22 cellular contexts compared by ENCODE assay signal in genomic region chr10:13139150-13139549, GRCh38.
"Had no signal": no experiment of that assay in that cellular context is flagged by ENCODE, and none has a peak within 500 bp of the region (broad histone marks: within the 10 kb centered on the region; RNA-seq: fewer than 3 reads in every experiment).

No MANE protein-coding gene starts in this region.

- H3K27ac Mint-ChIP-seq: activated B cell treated with CpG ODN at 0.5 μM for 24 hours; activated CD8-positive, alpha-beta T cell treated with anti-CD3 and anti-CD28 coated beads for 36 hours; activated naive CD8-positive, alpha-beta T cell treated with anti-CD3 and anti-CD28 coated beads for 36 hours; activated T-helper 17 cell treated with anti-CD3 and anti-CD28 coated beads, Interleukin-2, amount 50 U/mL, for 72 hours; dendritic cell treated with granulocyte-macrophage colony-stimulating factor and Interleukin-4, amounts not matched to agents 40 ng/mL and 50 ng/mL, for 4 days; natural killer cell treated with Interleukin-12 subunit alpha and Interleukin-12 subunit beta and Interleukin-15 and Interleukin-18, amount 100 ng/mL, for 72 hours; stimulated activated naive CD8-positive, alpha-beta T cell treated with anti-CD3 and anti-CD28 coated beads, Interleukin-15, amount 100 ng/mL, for 72 hours; type B pancreatic cell had no signal

- H3K27ac ChIP-seq: esophagus muscularis mucosa, gastroesophageal sphincter, heart right ventricle, parathyroid adenoma had no signal

- H3K4me1 Mint-ChIP-seq: activated B cell treated with CpG ODN at 0.5 μM for 24 hours; activated naive CD8-positive, alpha-beta T cell treated with anti-CD3 and anti-CD28 coated beads for 36 hours; activated T-helper 17 cell treated with anti-CD3 and anti-CD28 coated beads, Interleukin-2, amount 50 U/mL, for 72 hours; stimulated activated naive CD8-positive, alpha-beta T cell treated with anti-CD3 and anti-CD28 coated beads, Interleukin-15, amount 100 ng/mL, for 72 hours had no signal

- H2AFZ ChIP-seq: parathyroid adenoma had no signal

- DNase-seq: activated B cell treated with CpG ODN at 0.5 μM for 24 hours; activated CD4-positive, alpha-beta T cell treated with anti-CD3 and anti-CD28 coated beads for 4 hours; activated CD8-positive, alpha-beta T cell treated with anti-CD3 and anti-CD28 coated beads for 36 hours; activated naive CD4-positive, alpha-beta T cell; activated naive CD8-positive, alpha-beta T cell treated with anti-CD3 and anti-CD28 coated beads for 36 hours; activated T-cell treated with anti-CD3 and anti-CD28 coated beads, Interleukin-2, amount 50 U/mL, for 1 hour; amniotic stem cell; effector memory CD4-positive, alpha-beta T cell; heart right ventricle; islet precursor cell; stimulated activated CD4-positive, alpha-beta T cell treated with anti-CD3 and anti-CD28 coated beads, Interleukin-4, amount 100 ng/mL, for 1 hour; stimulated activated naive CD8-positive, alpha-beta T cell treated with anti-CD3 and anti-CD28 coated beads, Interleukin-15, amount 100 ng/mL, for 72 hours had no signal

- H3K9ac ChIP-seq: parathyroid adenoma had no signal

- H3K79me2 ChIP-seq: parathyroid adenoma had no signal

- H3K27me3 ChIP-seq: esophagus muscularis mucosa, gastroesophageal sphincter, heart right ventricle had no signal

- H3K4me3 ChIP-seq: esophagus muscularis mucosa, gastroesophageal sphincter, heart right ventricle, lung, smooth muscle cell had no signal

- H3K9me3 Mint-ChIP-seq: activated B cell treated with CpG ODN at 0.5 μM for 24 hours; dendritic cell treated with granulocyte-macrophage colony-stimulating factor and Interleukin-4, amounts not matched to agents 40 ng/mL and 50 ng/mL, for 4 days; natural killer cell treated with Interleukin-12 subunit alpha and Interleukin-12 subunit beta and Interleukin-15 and Interleukin-18, amount 100 ng/mL, for 72 hours had no signal

- H3K9me3 ChIP-seq: esophagus muscularis mucosa, gastroesophageal sphincter, heart right ventricle had no signal

- H3K4me2 ChIP-seq: smooth muscle cell had no signal

- H3K27me3 Mint-ChIP-seq: activated B cell treated with CpG ODN at 0.5 μM for 24 hours; activated CD8-positive, alpha-beta T cell treated with anti-CD3 and anti-CD28 coated beads for 36 hours; activated naive CD8-positive, alpha-beta T cell treated with anti-CD3 and anti-CD28 coated beads for 36 hours; activated T-helper 17 cell treated with anti-CD3 and anti-CD28 coated beads, Interleukin-2, amount 50 U/mL, for 72 hours; dendritic cell treated with granulocyte-macrophage colony-stimulating factor and Interleukin-4, amounts not matched to agents 40 ng/mL and 50 ng/mL, for 4 days; natural killer cell treated with Interleukin-12 subunit alpha and Interleukin-12 subunit beta and Interleukin-15 and Interleukin-18, amount 100 ng/mL, for 72 hours; stimulated activated naive CD8-positive, alpha-beta T cell treated with anti-CD3 and anti-CD28 coated beads, Interleukin-15, amount 100 ng/mL, for 72 hours; type B pancreatic cell had no signal

- H3K4me1 ChIP-seq: esophagus muscularis mucosa, gastroesophageal sphincter, parathyroid adenoma had no signal

- FAIRE-seq: endothelial cell of umbilical vein had no signal

- H3K4me3 Mint-ChIP-seq: activated B cell treated with CpG ODN at 0.5 μM for 24 hours; activated CD8-positive, alpha-beta T cell treated with anti-CD3 and anti-CD28 coated beads for 36 hours; activated naive CD8-positive, alpha-beta T cell treated with anti-CD3 and anti-CD28 coated beads for 36 hours; activated T-helper 17 cell treated with anti-CD3 and anti-CD28 coated beads, Interleukin-2, amount 50 U/mL, for 72 hours; dendritic cell treated with granulocyte-macrophage colony-stimulating factor and Interleukin-4, amounts not matched to agents 40 ng/mL and 50 ng/mL, for 4 days; natural killer cell treated with Interleukin-12 subunit alpha and Interleukin-12 subunit beta and Interleukin-15 and Interleukin-18, amount 100 ng/mL, for 72 hours; stimulated activated naive CD8-positive, alpha-beta T cell treated with anti-CD3 and anti-CD28 coated beads, Interleukin-15, amount 100 ng/mL, for 72 hours; type B pancreatic cell had no signal
